1 cellular context compared by ENCODE assay signal in genomic region chr19:47348819-47349795, GRCh38.
TF ChIP-seq lines count a peak whose summit lies in the region.

Gene DHX34, plus strand, starts transcription at chr19:47349315. Its CDS starts 3,716 bp downstream, at chr19:47353031.

TF ChIP-seq in HepG2, 621 proteins besides CTCF, POLR2A, EP300 and RAD21 (continued from another document and continues in another):
- no peak for TF ChIP-seq LRRFIP1 (CRISPR knock-in tag; conservative IDR thresholded peaks at IDR 0.05)
- peak; percentile 89 for TF ChIP-seq ZNF230 (CRISPR knock-in tag; IDR thresholded peaks at IDR 0.05)
- TF ChIP-seq ZFP36L1 (CRISPR knock-in tag; IDR thresholded peaks at IDR 0.05), result no peak
- TF ChIP-seq ZBTB42 (CRISPR knock-in tag; IDR thresholded peaks at IDR 0.05), result no peak
- TF ChIP-seq GMEB1 (CRISPR knock-in tag; IDR thresholded peaks at IDR 0.05; ENCODE audit: borderline replicate concordance), result peak; percentile 73
- TF ChIP-seq ZNF570 (CRISPR knock-in tag; IDR thresholded peaks at IDR 0.05; ENCODE audit: borderline replicate concordance), result no peak
- peak; percentile 82; the same call in 1 of the 2 replicates for TF ChIP-seq YEATS2 (CRISPR knock-in tag; IDR thresholded peaks at IDR 0.05; ENCODE audit: borderline replicate concordance)
- no peak for TF ChIP-seq SP1 (IDR thresholded peaks at IDR 0.05)
- peak; percentile 97 for TF ChIP-seq SP1 (CRISPR knock-in tag; IDR thresholded peaks at IDR 0.05)
- no peak; the same call in 1 of the 2 replicates for TF ChIP-seq ZNF362 (CRISPR knock-in tag; IDR thresholded peaks at IDR 0.05; ENCODE audit: borderline replicate concordance)
- peak; percentile 54; the same call in 1 of the 2 replicates for TF ChIP-seq ZBTB2 (CRISPR knock-in tag; IDR thresholded peaks at IDR 0.05; ENCODE audit: low read depth)
- 0 out of 2 replicates have a peak, but pooled peaks have one; percentile 47 for TF ChIP-seq ZNF446 (CRISPR knock-in tag; IDR thresholded peaks at IDR 0.05)
- peak; percentile 74; the same call in 1 of the 2 replicates for TF ChIP-seq ZNF691 (CRISPR knock-in tag; IDR thresholded peaks at IDR 0.05; ENCODE audit: borderline replicate concordance, low read depth)
- TF ChIP-seq HCFC1 (IDR thresholded peaks at IDR 0.05; ENCODE audit: low read depth, low read length), result peak; percentile 39
- TF ChIP-seq ZSCAN21 (CRISPR knock-in tag; IDR thresholded peaks at IDR 0.05; ENCODE audit: borderline replicate concordance), result no peak; the same call in 1 of the 2 replicates
- TF ChIP-seq TEF (CRISPR knock-in tag; IDR thresholded peaks at IDR 0.05), result no peak
- no peak for TF ChIP-seq ZKSCAN5 (CRISPR knock-in tag; IDR thresholded peaks at IDR 0.05)
- peak; percentile 56; the same call in 1 of the 2 replicates for TF ChIP-seq CREM (IDR thresholded peaks at IDR 0.05)
- TF ChIP-seq CREM (CRISPR knock-in tag; IDR thresholded peaks at IDR 0.05), result no peak
- no peak for TF ChIP-seq ZNF318 (CRISPR knock-in tag; IDR thresholded peaks at IDR 0.05)
- peak; percentile 79 for TF ChIP-seq GATAD1 (CRISPR knock-in tag; IDR thresholded peaks at IDR 0.05)
- TF ChIP-seq MXD1 (CRISPR knock-in tag; IDR thresholded peaks at IDR 0.05), result peak; percentile 51; the same call in 1 of the 2 replicates
- TF ChIP-seq ZNF720 (CRISPR knock-in tag; IDR thresholded peaks at IDR 0.05), result no peak
- 0 out of 2 replicates have a peak, but pooled peaks have one; percentile 35 for TF ChIP-seq ZNF713 (CRISPR knock-in tag; IDR thresholded peaks at IDR 0.05)
- 0 out of 2 replicates have a peak, but pooled peaks have one; percentile 24 for TF ChIP-seq BRF2 (CRISPR knock-in tag; IDR thresholded peaks at IDR 0.05)
- TF ChIP-seq NFIC (IDR thresholded peaks at IDR 0.05; ENCODE audit: low read length), result no peak
- 0 out of 2 replicates have a peak, but pooled peaks have one; percentile 16 for TF ChIP-seq SMYD3 (CRISPR knock-in tag; IDR thresholded peaks at IDR 0.05)
- 0 out of 2 replicates have a peak, but pooled peaks have one; percentile 66 for TF ChIP-seq DNMT3B (CRISPR knock-in tag; conservative IDR thresholded peaks at IDR 0.05)
- TF ChIP-seq TBX3 (IDR thresholded peaks at IDR 0.05; ENCODE audit: borderline replicate concordance), result peak; percentile 41; the same call in 1 of the 2 replicates
- TF ChIP-seq MTA3 (CRISPR knock-in tag; IDR thresholded peaks at IDR 0.05), result no peak
- TF ChIP-seq ATF7-NPFF (CRISPR knock-in tag; IDR thresholded peaks at IDR 0.05; ENCODE audit: low read depth), result 0 out of 2 replicates have a peak, but pooled peaks have one; percentile 33
- peak; percentile 82 for TF ChIP-seq BORCS8-MEF2B (CRISPR knock-in tag; IDR thresholded peaks at IDR 0.05)
- TF ChIP-seq ZNF143 (CRISPR knock-in tag; IDR thresholded peaks at IDR 0.05), result peak; percentile 71
- TF ChIP-seq ZNF281 (CRISPR knock-in tag; IDR thresholded peaks at IDR 0.05; ENCODE audit: borderline replicate concordance), result 0 out of 2 replicates have a peak, but pooled peaks have one; percentile 4
- peak; percentile 38; the same call in 1 of the 2 replicates for TF ChIP-seq ZMAT3 (CRISPR knock-in tag; conservative IDR thresholded peaks at IDR 0.05)
